ENCODE assay signal across 19 cellular contexts in the genomic region with DNA sequence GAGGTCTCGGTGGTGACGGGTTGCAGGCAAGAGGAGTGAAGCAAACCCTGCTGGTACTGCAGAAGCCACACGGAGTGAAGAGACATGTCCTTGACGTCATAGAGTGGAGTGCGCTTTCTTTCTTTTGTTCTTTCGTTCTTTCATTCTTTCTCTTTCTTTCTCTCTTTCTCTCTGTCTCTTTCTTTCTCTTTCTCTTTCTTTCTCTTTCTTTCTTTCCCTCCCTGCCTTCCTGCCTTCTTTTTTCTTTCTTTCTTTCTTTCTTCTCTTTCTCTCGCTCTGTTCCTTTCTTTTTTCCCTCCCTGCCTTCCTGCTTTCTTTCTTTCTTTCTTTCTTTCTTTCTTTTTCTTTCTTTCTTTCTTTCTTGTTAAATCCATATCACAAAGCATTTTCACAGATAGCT. TPM values are rescaled to one million over a fixed set of nuclear protein-coding genes. Genes with fewer than 3 reads are reported as not detected.
DNase-seq lines count a peak whose midpoint lies in the region; ATAC-seq, FAIRE-seq and TF ChIP-seq lines count a peak whose summit lies in the region.
"Had no signal": no experiment of that assay in that cellular context is flagged by ENCODE, and none has a peak within 500 bp of the region (broad histone marks: within the 10 kb centered on the region; RNA-seq: fewer than 3 reads in every experiment).

No MANE protein-coding gene starts in this region.

- H3K4me3 Mint-ChIP-seq in nephron progenitor cell (no peak overlapping the region), type B pancreatic cell (no peak overlapping the region), natural killer cell (no peak overlapping the region)
- H3K4me3 Mint-ChIP-seq: CD4-positive, CD25-positive, alpha-beta regulatory T cell had no signal

- no peak for TF ChIP-seq EP300 in GM12878 (IDR thresholded peaks at IDR 0.05; ENCODE audit: borderline replicate concordance in 1 of 2, control insufficient read depth in 1 of 2, low read depth in 2 of 2, low read length in 2 of 2)

- H3K4me3 ChIP-seq in OCI-LY1 (ENCODE audit: low read depth, low read length, poor library complexity, severe bottlenecking) (peak overlapping the region; percentile 47), GM12878 (no peak overlapping the region)
- no peak overlapping the region for H3K4me3 ChIP-seq in effector memory CD4-positive, alpha-beta T cell (ENCODE audit: insufficient read depth, low read depth, low read length, poor library complexity, severe bottlenecking)

- H3K27ac Mint-ChIP-seq in nephron progenitor cell (peak overlapping the region; percentile 57), type B pancreatic cell (peak overlapping the region; percentile 42), natural killer cell (no peak overlapping the region)
- H3K27ac Mint-ChIP-seq: CD4-positive, CD25-positive, alpha-beta regulatory T cell had no signal

- no TSS peak for BruUV-seq in GM12878 (replicated peaks; lab: Mats Ljungman, UMichigan)

- H3K36me3 ChIP-seq in OCI-LY1 (ENCODE audit: insufficient read depth, low read length), result no peaks in the 10 kb centered on the region
- no peaks in the 10 kb centered on the region for H3K36me3 ChIP-seq in GM12878 (ENCODE audit: control insufficient read depth in 2 of 2, insufficient read depth in 2 of 2, low read length in 1 of 2)
- H3K36me3 ChIP-seq in effector memory CD4-positive, alpha-beta T cell (ENCODE audit: control insufficient read depth, insufficient read depth, low read length), result no peaks in the 10 kb centered on the region

- H3K9me2 ChIP-seq in OCI-LY1 (ENCODE audit: low read depth, low read length), result no peaks in the 10 kb centered on the region

- peaks cover 99% of the 10 kb centered on the region for H3K4me1 ChIP-seq in OCI-LY1 (ENCODE audit: insufficient read depth, low read length, severe bottlenecking)
- peaks cover 24% of the 10 kb centered on the region for H3K4me1 ChIP-seq in GM12878 (ENCODE audit: control insufficient read depth, insufficient read depth, low read length)
- H3K4me1 ChIP-seq in effector memory CD4-positive, alpha-beta T cell (ENCODE audit: control insufficient read depth, insufficient read depth, low read length, poor library complexity, severe bottlenecking), result no peaks in the 10 kb centered on the region

- H3K9me3 Mint-ChIP-seq in nephron progenitor cell (no peaks in the 10 kb centered on the region), type B pancreatic cell (no peaks in the 10 kb centered on the region), natural killer cell (no peaks in the 10 kb centered on the region)

- intact Hi-C loops in GM12878 (cut with micrococcal nuclease; ENCODE audit: unreplicated experiment), result loop anchor here (5.0 kb wide), 1 partner anchor 36 kb away; no protein-coding TSS in a partner anchor
- intact Hi-C loops in natural killer cell (cut with micrococcal nuclease), result no loop called here

- no peak for TF ChIP-seq RAD21 in GM12878 (IDR thresholded peaks at IDR 0.05; ENCODE audit: insufficient read depth, low read depth, low read length)

- RAD21 ChIA-PET in GM12878 (lab: Charles Lee; ENCODE audit: unreplicated experiment), result interaction anchor here (1.1 to 1.4 kb wide), 2 partner anchors 78 to 90 kb away, joined by 3 read pairs; no protein-coding TSS in a partner anchor

- H3K4me2 ChIP-seq in OCI-LY1 (ENCODE audit: low read length) (peak overlapping the region; percentile 73), GM12878 (ENCODE audit: control insufficient read depth, insufficient read depth) (no peak overlapping the region)

- 56% methylated on average over 7 of the region's 7 CpGs for WGBS in GM12878 (ENCODE audit: insufficient coverage, insufficient replicate concordance, low lambda C conversion rate, missing lambda C conversion rate)

- H2AFZ ChIP-seq in OCI-LY1 (ENCODE audit: low read length) (no peak overlapping the region), GM12878 (ENCODE audit: control insufficient read depth, low read depth, low read length) (no peak overlapping the region)

- peak overlapping the region; percentile 56; the same call in 1 of the 2 replicates for H3K9ac ChIP-seq in OCI-LY1 (ENCODE audit: low read length)
- H3K9ac ChIP-seq in GM12878 (ENCODE audit: control insufficient read depth, insufficient read depth, low read length), result no peak overlapping the region

- H4K20me1 ChIP-seq in OCI-LY1 (ENCODE audit: insufficient read depth, low read length) (no peaks in the 10 kb centered on the region), GM12878 (ENCODE audit: control insufficient read depth, insufficient read depth) (no peaks in the 10 kb centered on the region)

- SMC1A ChIA-PET in GM12878 (lab: Charles Lee; ENCODE audit: uncharacterized antibody, unreplicated experiment), result interaction anchor here (1.0 to 12.5 kb wide), 2 partner anchors 29 to 82 kb away, joined by 5 to 155 read pairs; no protein-coding TSS in a partner anchor

- H3K4me1 Mint-ChIP-seq in nephron progenitor cell, result peaks cover 90% of the 10 kb centered on the region
- H3K4me1 Mint-ChIP-seq in type B pancreatic cell (ENCODE audit: unreplicated experiment), result peaks cover 62% of the 10 kb centered on the region
- peaks cover 15 to 22% of the 10 kb centered on the region in 2 donors for H3K4me1 Mint-ChIP-seq in natural killer cell

- DNase-seq in GM12878 (ENCODE audit: low read depth, low spot score), result no peak
- DNase-seq in nephron progenitor cell, result no peak
- DNase-seq in type B pancreatic cell (ENCODE audit: extremely low spot score, unreplicated experiment), result no peak
- no peak for DNase-seq in effector memory CD4-positive, alpha-beta T cell
- DNase-seq in natural killer cell, result no peak
- DNase-seq: ACHN; Calu3; CD4-positive, CD25-positive, alpha-beta regulatory T cell; DMS53; HCEC 1CT; KG1; NCI-H1436; NCI-H2029; NCI-H2171 treated with DMSO at 0.1 percent for 48 hours; NCI-H510A; NCI-H774 had no signal

- ATAC-seq in GM12878 (no peak), natural killer cell (no peak), GM21390 (IDR thresholded peaks at IDR 0.05; ENCODE audit: unreplicated experiment) (no peak)
- ATAC-seq: Panc1 had no signal

- no peaks in the 10 kb centered on the region for H3K9me3 ChIP-seq in OCI-LY1 (ENCODE audit: low read length)
- H3K9me3 ChIP-seq in GM12878 (replicated peaks; ENCODE audit: control insufficient read depth, insufficient read depth, low read length), result no peaks in the 10 kb centered on the region
- H3K9me3 ChIP-seq in effector memory CD4-positive, alpha-beta T cell (ENCODE audit: control insufficient read depth, low read length), result no peaks in the 10 kb centered on the region

- H3K79me2 ChIP-seq in OCI-LY1 (ENCODE audit: insufficient read depth, low read length) (no peaks in the 10 kb centered on the region), GM12878 (ENCODE audit: control insufficient read depth, insufficient read depth, low read length) (no peaks in the 10 kb centered on the region)

- H3K27ac ChIP-seq in OCI-LY1 (ENCODE audit: low read depth, low read length, poor library complexity, severe bottlenecking) (peak overlapping the region; percentile 92), GM12878 (ENCODE audit: control insufficient read depth, insufficient read depth) (no peak overlapping the region)
- no peak overlapping the region for H3K27ac ChIP-seq in effector memory CD4-positive, alpha-beta T cell (ENCODE audit: insufficient read depth, low read length, poor library complexity, severe bottlenecking)

- H3K27me3 ChIP-seq in OCI-LY1 (ENCODE audit: insufficient read depth, low read length) (no peaks in the 10 kb centered on the region), GM12878 (replicated peaks in 1 of 2; ENCODE audit: control insufficient read depth in 2 of 2, insufficient read depth in 2 of 2, low read length in 1 of 2) (peaks cover 0 to 6% of the 10 kb centered on the region in 2 experiments; a peak in 2 of 4 replicates)
- H3K27me3 ChIP-seq in effector memory CD4-positive, alpha-beta T cell (replicated peaks; ENCODE audit: control insufficient read depth, insufficient read depth, low read length, poor library complexity, severe bottlenecking), result no peaks in the 10 kb centered on the region

- H3K27me3 Mint-ChIP-seq in nephron progenitor cell (ENCODE audit: low read depth, poor library complexity) (peaks cover 3% of the 10 kb centered on the region), type B pancreatic cell (no peaks in the 10 kb centered on the region), natural killer cell (ENCODE audit: low read depth in 2 of 2) (peaks cover 8 to 15% of the 10 kb centered on the region in 2 donors)

- FAIRE-seq in GM12878 (lab: Jason Lieb, UNC), result peak; percentile 47

- CTCF ChIA-PET in GM12878 (lab: Yijun Ruan, JAX), result interaction anchor here (0.8 to 2.0 kb wide), 5 partner anchors 30 to 94 kb away, joined by 3 to 16 read pairs (median 4); partner anchors contain the start of gene RAB17

- POLR2A ChIA-PET in GM12878 (lab: Charles Lee), result no interaction called here

- in situ Hi-C loops in GM12878 (cut with MboI), result no loop called here

- TF ChIP-seq POLR2A in GM12878 (IDR thresholded peaks at IDR 0.05; ENCODE audit: low read depth, low read length), result no peak

- no peaks in the 10 kb centered on the region for H3F3A ChIP-seq in OCI-LY1 (ENCODE audit: insufficient read depth, low read length)

- TF ChIP-seq CTCF in OCI-LY1 (IDR thresholded peaks at IDR 0.05; ENCODE audit: low read length) (no peak), GM12878 (IDR thresholded peaks at IDR 0.05 in 2 of 3, conservative IDR thresholded peaks at IDR 0.05 in 1 of 3; ENCODE audit: control insufficient read depth in 2 of 3, extremely low read depth in 1 of 3, insufficient read depth in 1 of 3, low read depth in 3 of 3, low read length in 3 of 3) (no peak), nephron progenitor cell (IDR thresholded peaks at IDR 0.05) (no peak), type B pancreatic cell (conservative IDR thresholded peaks at IDR 0.05) (no peak), natural killer cell (IDR thresholded peaks at IDR 0.05) (no peak)

- no peaks in the 10 kb centered on the region for H3K36me3 Mint-ChIP-seq in nephron progenitor cell (ENCODE audit: low read depth)
- peaks cover 7% of the 10 kb centered on the region for H3K36me3 Mint-ChIP-seq in type B pancreatic cell
- no peaks in the 10 kb centered on the region for H3K36me3 Mint-ChIP-seq in natural killer cell
- H3K36me3 Mint-ChIP-seq: CD4-positive, CD25-positive, alpha-beta regulatory T cell had no signal

RNA-seq across cellular contexts. Expression of gene LRRFIP1, which starts 39.2 kb away (rescaled TPM):
- total RNA-seq in GM12878 (2013; cell fraction: nucleolus; rRNA removed), result 276 and 277 TPM in 2 replicates
- total RNA-seq in GM12878 (2014; rRNA removed) (53.5 and 53.9 TPM in 2 replicates), GM12878 (2014; rRNA removed; fragmentation: Illumina TruSeq; extraction: Trizol) (77.6 and 83.3 TPM in 2 replicates), GM12878 (2021) (71.5 and 81.6 TPM in 2 replicates), type B pancreatic cell (ENCODE audit: low replicate concordance) (53.8 and 73.2 TPM in 2 replicates), natural killer cell (100 to 1,000 TPM; 163 to 207 (median 188) TPM)
- 42.0 TPM for polyA plus RNA-seq in GM12878 (2011; ENCODE audit: low read depth)
- polyA plus RNA-seq in GM12878 (2011; rRNA removed) (71.0 and 94.9 TPM in 2 replicates), GM12878 (2014; fragmentation: Illumina TruSeq; extraction: Trizol) (107 and 130 TPM in 2 replicates), GM12878 (2014; fragmentation: Nextera tagmentation; extraction: Ambion mirVana) (10 to 100 TPM; 36.2 to 36.3 TPM), GM12878 (2014; rRNA removed) (60.4 and 70.5 TPM in 2 replicates), GM12878 (2016; fragmentation: Nextera tagmentation; extraction: Ambion mirVana) (100 to 1,000 TPM in 1 of 2 experiments, 10 to 100 TPM in 1; 99.2 to 120 TPM)
- polyA plus RNA-seq in GM12878 (2011; cell fraction: cytosol; rRNA removed), result 30.9 and 31.0 TPM in 2 replicates
- polyA plus RNA-seq in GM12878 (2011; cell fraction: nucleus; rRNA removed), result 58.1 and 76.6 TPM in 2 replicates
- polyA plus RNA-seq in GM12878 (2012), result 57.8 and 71.6 TPM in 2 replicates
- 64.4 and 88.7 TPM in 2 replicates for polyA minus RNA-seq in GM12878 (2011; rRNA and poly(A)+ RNA removed)
- 23.0 and 28.2 TPM in 2 replicates for polyA minus RNA-seq in GM12878 (2011; cell fraction: cytosol; rRNA and poly(A)+ RNA removed)
- 39.4 and 68.2 TPM in 2 replicates for polyA minus RNA-seq in GM12878 (2011; cell fraction: nucleus; rRNA and poly(A)+ RNA removed)

Comparison
In these comparisons a context has a peak if more than half of its experiments do, and no peak if none do; other contexts are left out.
1. H3K27ac Mint-ChIP-seq: peak in nephron progenitor cell (single experiment) and type B pancreatic cell (single experiment); none in natural killer cell (0 of 2).